ENCODE assay signal across 13 cellular contexts in genomic region chr5:142825378-142826089, GRCh38. TPM values are rescaled to one million over a fixed set of nuclear protein-coding genes. Genes with fewer than 3 reads are reported as not detected.
DNase-seq lines count a peak whose midpoint lies in the region; ATAC-seq and TF ChIP-seq lines count a peak whose summit lies in the region.
"Had no signal": no experiment of that assay in that cellular context is flagged by ENCODE, and none has a peak within 500 bp of the region (broad histone marks: within the 10 kb centered on the region; RNA-seq: fewer than 3 reads in every experiment).

No MANE protein-coding gene starts in this region.

- no peaks in the 10 kb centered on the region for H3K36me3 Mint-ChIP-seq in WTC11
- H3K36me3 Mint-ChIP-seq in T-helper 2 cell treated with Interferon-gamma antibody and Interleukin-4, amounts not matched to agents 5 μg/mL and 100 μg/mL, for 36 hours (ENCODE audit: low read depth), result peaks cover 3% of the 10 kb centered on the region
- H3K36me3 Mint-ChIP-seq: stimulated activated naive B cell treated with anti-CD40 and anti-IgM and Interleukin-4, amounts not matched to agents 10 μg/mL and 1 μg/mL and 100 μg/mL, for 72 hours had no signal

- H3K27me3 Mint-ChIP-seq in WTC11 (ENCODE audit: low read depth), result no peaks in the 10 kb centered on the region
- no peaks in the 10 kb centered on the region for H3K27me3 Mint-ChIP-seq in T-helper 2 cell treated with Interferon-gamma antibody and Interleukin-4, amounts not matched to agents 5 μg/mL and 100 μg/mL, for 36 hours (ENCODE audit: low read depth)
- H3K27me3 Mint-ChIP-seq: stimulated activated naive B cell treated with anti-CD40 and anti-IgM and Interleukin-4, amounts not matched to agents 10 μg/mL and 1 μg/mL and 100 μg/mL, for 72 hours had no signal

- TF ChIP-seq POLR2A in stomach (IDR thresholded peaks at IDR 0.05), result no peak

- no peak overlapping the region for H3K4me3 Mint-ChIP-seq in WTC11
- H3K4me3 Mint-ChIP-seq in T-helper 2 cell treated with Interferon-gamma antibody and Interleukin-4, amounts not matched to agents 5 μg/mL and 100 μg/mL, for 36 hours, result no peak overlapping the region
- H3K4me3 Mint-ChIP-seq: stimulated activated naive B cell treated with anti-CD40 and anti-IgM and Interleukin-4, amounts not matched to agents 10 μg/mL and 1 μg/mL and 100 μg/mL, for 72 hours had no signal

- ATAC-seq in WTC11, result peak; percentile 54
- ATAC-seq in HG02571 (IDR thresholded peaks at IDR 0.05; ENCODE audit: unreplicated experiment), result no peak
- ATAC-seq in GM21825 (IDR thresholded peaks at IDR 0.05; ENCODE audit: unreplicated experiment), result no peak
- ATAC-seq: stimulated activated naive B cell treated with anti-CD40 and anti-IgM and Interleukin-4, amounts not matched to agents 10 μg/mL and 1 μg/mL and 100 μg/mL, for 72 hours had no signal

- POLR2A ChIA-PET in HEK293 (lab: Yijun Ruan, JAX), result no interaction called here
- POLR2A ChIA-PET in WTC11 (lab: Charles Lee), result no interaction called here

- H3K9me3 ChIP-seq in HEK293 (ENCODE audit: control insufficient read depth, insufficient read depth, low read depth, low read length) (no peaks in the 10 kb centered on the region), right atrium auricular region (no peaks in the 10 kb centered on the region), stomach (no peaks in the 10 kb centered on the region)
- H3K9me3 ChIP-seq: adrenal gland had no signal

- H3K9me3 Mint-ChIP-seq in WTC11, result no peaks in the 10 kb centered on the region
- H3K9me3 Mint-ChIP-seq in T-helper 2 cell treated with Interferon-gamma antibody and Interleukin-4, amounts not matched to agents 5 μg/mL and 100 μg/mL, for 36 hours, result no peaks in the 10 kb centered on the region
- H3K9me3 Mint-ChIP-seq: stimulated activated naive B cell treated with anti-CD40 and anti-IgM and Interleukin-4, amounts not matched to agents 10 μg/mL and 1 μg/mL and 100 μg/mL, for 72 hours had no signal

- DNase-seq in WTC11 (ENCODE audit: low spot score), result peak; percentile 40
- no peak for DNase-seq in right atrium auricular region (ENCODE audit: low spot score)
- DNase-seq in stomach, result peak; percentile 49
- no peak for DNase-seq in head of caudate nucleus
- no peak for DNase-seq in T-helper 2 cell treated with Interferon-gamma antibody and Interleukin-4, amounts not matched to agents 5 μg/mL and 100 μg/mL, for 36 hours (ENCODE audit: low spot score)
- DNase-seq: adrenal gland; effector CD4-positive, alpha-beta T cell; NCI-H2171 treated with DMSO at 0.1 percent for 48 hours; stimulated activated naive B cell treated with anti-CD40 and anti-IgM and Interleukin-4, amounts not matched to agents 10 μg/mL and 1 μg/mL and 100 μg/mL, for 72 hours had no signal

- 44 to 56% (median 49%) methylated on average over 13 of the region's 13 CpGs for WGBS in stomach, 5 donors

- H3K27ac ChIP-seq in HEK293 (ENCODE audit: extremely low read depth, low read depth, low read length) (no peak overlapping the region), right atrium auricular region (peak overlapping the region; percentile 33 to 58), stomach (peak overlapping the region; percentile 27 to 82 (median 73))
- H3K27ac ChIP-seq: C4-2B had no signal

- CTCF ChIA-PET in HEK293 (lab: Yijun Ruan, JAX), result no interaction called here
- CTCF ChIA-PET in WTC11 (lab: Charles Lee), result no interaction called here

- H3K27ac Mint-ChIP-seq in WTC11, result peak overlapping the region; percentile 6; the same call in 1 of the 2 replicates
- H3K27ac Mint-ChIP-seq in T-helper 2 cell treated with Interferon-gamma antibody and Interleukin-4, amounts not matched to agents 5 μg/mL and 100 μg/mL, for 36 hours, result no peak overlapping the region
- H3K27ac Mint-ChIP-seq: stimulated activated naive B cell treated with anti-CD40 and anti-IgM and Interleukin-4, amounts not matched to agents 10 μg/mL and 1 μg/mL and 100 μg/mL, for 72 hours had no signal

- TF ChIP-seq EP300 in stomach (IDR thresholded peaks at IDR 0.05), result no peak

- TF ChIP-seq CTCF in HEK293 (tag by site-specific recombination; IDR thresholded peaks at IDR 0.05), result no peak
- no peak for TF ChIP-seq CTCF in WTC11 (IDR thresholded peaks at IDR 0.05)
- TF ChIP-seq CTCF in right atrium auricular region (IDR thresholded peaks at IDR 0.05), result no peak
- TF ChIP-seq CTCF in stomach (IDR thresholded peaks at IDR 0.05), result no peak

- H3K4me3 ChIP-seq in HEK293 (ENCODE audit: low read depth, low read length) (no peak overlapping the region), right atrium auricular region (no peak overlapping the region), stomach (no peak overlapping the region)
- H3K4me3 ChIP-seq: adrenal gland had no signal

- intact Hi-C loops in stomach (cut with DNase I; ENCODE audit: low total_unique reads), result no loop called here
- intact Hi-C loops in head of caudate nucleus (cut with DNase I), result no loop called here

- H3K27me3 ChIP-seq in right atrium auricular region, result no peaks in the 10 kb centered on the region
- no peaks in the 10 kb centered on the region for H3K27me3 ChIP-seq in stomach
- H3K27me3 ChIP-seq: adrenal gland had no signal

- peaks cover 46% of the 10 kb centered on the region for H3K4me1 ChIP-seq in HEK293 (ENCODE audit: control insufficient read depth, insufficient read depth, low read length)
- H3K4me1 ChIP-seq in right atrium auricular region, result peaks cover 4 to 86% of the 10 kb centered on the region in 2 donors
- peaks cover 58 to 96% (median 73%) of the 10 kb centered on the region in 4 donors for H3K4me1 ChIP-seq in stomach

- H3K4me1 Mint-ChIP-seq in WTC11, result peaks cover 58% of the 10 kb centered on the region
- H3K4me1 Mint-ChIP-seq in T-helper 2 cell treated with Interferon-gamma antibody and Interleukin-4, amounts not matched to agents 5 μg/mL and 100 μg/mL, for 36 hours (ENCODE audit: low read depth), result peaks cover 68% of the 10 kb centered on the region

- H3K36me3 ChIP-seq in HEK293 (ENCODE audit: control insufficient read depth in 2 of 2, insufficient read depth in 1 of 2, low read length in 2 of 2) (no peaks in the 10 kb centered on the region), right atrium auricular region (no peaks in the 10 kb centered on the region), stomach (no peaks in the 10 kb centered on the region)
- H3K36me3 ChIP-seq: adrenal gland had no signal

TF ChIP-seq in HEK293, 187 proteins besides CTCF, POLR2A, EP300 and RAD21 (continues in another document):
- TF ChIP-seq, protein P1, sequence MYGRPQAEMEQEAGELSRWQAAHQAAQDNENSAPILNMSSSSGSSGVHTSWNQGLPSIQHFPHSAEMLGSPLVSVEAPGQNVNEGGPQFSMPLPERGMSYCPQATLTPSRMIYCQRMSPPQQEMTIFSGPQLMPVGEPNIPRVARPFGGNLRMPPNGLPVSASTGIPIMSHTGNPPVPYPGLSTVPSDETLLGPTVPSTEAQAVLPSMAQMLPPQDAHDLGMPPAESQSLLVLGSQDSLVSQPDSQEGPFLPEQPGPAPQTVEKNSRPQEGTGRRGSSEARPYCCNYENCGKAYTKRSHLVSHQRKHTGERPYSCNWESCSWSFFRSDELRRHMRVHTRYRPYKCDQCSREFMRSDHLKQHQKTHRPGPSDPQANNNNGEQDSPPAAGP (tag by site-specific recombination; IDR thresholded peaks at IDR 0.05), result 0 out of 2 replicates have a peak, but pooled peaks have one; percentile 29
- TF ChIP-seq ZBTB21 (tag by site-specific recombination; IDR thresholded peaks at IDR 0.05), result 0 out of 2 replicates have a peak, but pooled peaks have one; percentile 32
- TF ChIP-seq ZNF664 (tag by site-specific recombination; IDR thresholded peaks at IDR 0.05), result no peak
- peak; percentile 55; the same call in 1 of the 2 replicates for TF ChIP-seq ZNF366 (tag by site-specific recombination; conservative IDR thresholded peaks at IDR 0.05)
- TF ChIP-seq ZNF600 (tag by site-specific recombination; IDR thresholded peaks at IDR 0.05), result peak; percentile 79

TF ChIP-seq in WTC11, 78 proteins besides CTCF, POLR2A, EP300 and RAD21:
- TF ChIP-seq USF2 (CRISPR knock-in tag; IDR thresholded peaks at IDR 0.05) (no peak), TEAD1 (CRISPR knock-in tag; IDR thresholded peaks at IDR 0.05) (peak; percentile 25; the same call in 1 of the 2 replicates)

RNA-seq across cellular contexts. Expression of gene ARHGAP26, which starts 55.4 kb away (rescaled TPM):
- 19.1 to 22.3 TPM (median 21.8 TPM) in 3 replicates for total RNA-seq in WTC11 (2021)
- total RNA-seq in right atrium auricular region, result 10 to 100 TPM; 29.8 to 31.6 TPM
- 100 to 1,000 TPM in 1 of 5 donors, 10 to 100 TPM in 4; 26.8 to 115 (median 70.7) TPM for total RNA-seq in stomach
- polyA plus RNA-seq in stomach, result 1 to 10 TPM; 4.0 to 4.5 (median 4.4) TPM

Comparison
In these comparisons a context has a peak if more than half of its experiments do, and no peak if none do; other contexts are left out.
1. DNase-seq: peak in WTC11 (single experiment) and stomach (single experiment); none in right atrium auricular region (single experiment), head of caudate nucleus (0 of 42) and T-helper 2 cell treated with Interferon-gamma antibody and Interleukin-4, amounts not matched to agents 5 μg/mL and 100 μg/mL, for 36 hours (single experiment).
2. Of the 8 proteins assayed by ChIP-seq in both HEK293 and WTC11: peak only in HEK293: ATF2, ZBTB21 and ZNF423; only in WTC11: none; in both: none; in neither: 5.